Comparison of ENCODE assay signal across 1 cellular context in genomic region chr10:84098667-84099066, GRCh38.
A peak's percentile ranks its signal among the peaks of the same experiment; 100 is the strongest.
TF ChIP-seq lines count a peak whose summit lies in the region.

No MANE protein-coding gene starts in this region.

TF ChIP-seq in K562, 482 proteins besides CTCF, POLR2A, EP300 and RAD21:
- TF ChIP-seq CEBPB (tag; IDR thresholded peaks at IDR 0.05) (peak; percentile 65), PBX2 (CRISPR knock-in tag; IDR thresholded peaks at IDR 0.05; ENCODE audit: low read depth) (no peak), PBX2 (tag; conservative IDR thresholded peaks at IDR 0.05; ENCODE audit: low read depth) (peak; percentile 83), ZNF395 (CRISPR knock-in tag; IDR thresholded peaks at IDR 0.05) (no peak), ZC3H11A (IDR thresholded peaks at IDR 0.05; ENCODE audit: low read depth, low read length) (no peak), NCOR1 (IDR thresholded peaks at IDR 0.05) (peak; percentile 27; the same call in 1 of the 2 replicates), NR2C2 (CRISPR knock-in tag; IDR thresholded peaks at IDR 0.05) (no peak), NR2C2 (tag; IDR thresholded peaks at IDR 0.05) (no peak), ATF6 (CRISPR knock-in tag; IDR thresholded peaks at IDR 0.05) (no peak), KAT7 (CRISPR knock-in tag; IDR thresholded peaks at IDR 0.05; ENCODE audit: borderline replicate concordance) (no peak), TFAM (CRISPR knock-in tag; conservative IDR thresholded peaks at IDR 0.05) (no peak), CEBPG (CRISPR knock-in tag; IDR thresholded peaks at IDR 0.05) (no peak), CEBPG (tag; conservative IDR thresholded peaks at IDR 0.05 in 1 of 2, IDR thresholded peaks at IDR 0.05 in 1 of 2) (peak in 1 of 2 experiments; percentile 29; a peak in 1 of 4 replicates), TOE1 (IDR thresholded peaks at IDR 0.05; ENCODE audit: borderline replicate concordance) (no peak), TOE1 (CRISPR knock-in tag; IDR thresholded peaks at IDR 0.05; ENCODE audit: borderline replicate concordance, low read depth) (no peak), STAG1 (CRISPR knock-in tag; IDR thresholded peaks at IDR 0.05; ENCODE audit: borderline replicate concordance) (no peak), ZZZ3 (IDR thresholded peaks at IDR 0.05) (no peak), CHD4 (IDR thresholded peaks at IDR 0.05; ENCODE audit: insufficient read depth, insufficient replicate concordance, low read depth, low read length, poor library complexity, severe bottlenecking) (no peak), BCOR (IDR thresholded peaks at IDR 0.05) (no peak), PKNOX1 (IDR thresholded peaks at IDR 0.05) (peak; percentile 21; the same call in 1 of the 2 replicates), SNIP1 (IDR thresholded peaks at IDR 0.05; ENCODE audit: low read depth) (no peak), MAX (CRISPR knock-in tag; IDR thresholded peaks at IDR 0.05) (no peak), ZNF583 (CRISPR knock-in tag; IDR thresholded peaks at IDR 0.05) (no peak), MEIS2 (IDR thresholded peaks at IDR 0.05; ENCODE audit: partially characterized antibody) (peak; percentile 80), TCF7L2 (IDR thresholded peaks at IDR 0.05; ENCODE audit: low read depth, low read length) (no peak), ZNF449 (CRISPR knock-in tag; IDR thresholded peaks at IDR 0.05) (no peak), ZNF318 (IDR thresholded peaks at IDR 0.05; ENCODE audit: borderline replicate concordance in 1 of 2, low read depth in 1 of 2) (no peak), ZNF431 (CRISPR knock-in tag; IDR thresholded peaks at IDR 0.05) (no peak), ZNF766 (CRISPR knock-in tag; conservative IDR thresholded peaks at IDR 0.05) (0 out of 2 replicates have a peak, but pooled peaks have one; percentile 47), TCF3 (CRISPR knock-in tag; IDR thresholded peaks at IDR 0.05) (peak; percentile 21; the same call in 1 of the 2 replicates), CBFA2T3 (IDR thresholded peaks at IDR 0.05) (peak; percentile 22; the same call in 1 of the 2 replicates), ZNF253 (CRISPR knock-in tag; conservative IDR thresholded peaks at IDR 0.05) (no peak), SIN3B (IDR thresholded peaks at IDR 0.05; ENCODE audit: low read depth) (no peak), KDM4B (IDR thresholded peaks at IDR 0.05; ENCODE audit: borderline replicate concordance in 2 of 2, low read depth in 1 of 2) (no peak), KAT2B (IDR thresholded peaks at IDR 0.05; ENCODE audit: low read depth, low read length) (no peak), MEF2A (IDR thresholded peaks at IDR 0.05; ENCODE audit: control insufficient read depth, low read depth, low read length) (no peak), CAMTA2 (CRISPR knock-in tag; conservative IDR thresholded peaks at IDR 0.05) (no peak), ZNF280B (CRISPR knock-in tag; IDR thresholded peaks at IDR 0.05) (no peak), PCBP1 (IDR thresholded peaks at IDR 0.05; ENCODE audit: low read depth, low read length, poor library complexity, severe bottlenecking) (no peak), SRF (CRISPR knock-in tag; IDR thresholded peaks at IDR 0.05) (no peak), ZNF639 (CRISPR knock-in tag; conservative IDR thresholded peaks at IDR 0.05 in 1 of 2, IDR thresholded peaks at IDR 0.05 in 1 of 2) (no peak), TAF7 (tag; IDR thresholded peaks at IDR 0.05) (no peak), TEAD1 (CRISPR knock-in tag; IDR thresholded peaks at IDR 0.05) (peak in 1 of 2 experiments; percentile 77; a peak in 2 of 4 replicates), NFIC (IDR thresholded peaks at IDR 0.05) (no peak), ZNF146 (CRISPR knock-in tag; IDR thresholded peaks at IDR 0.05; ENCODE audit: unreplicated experiment) (no peak), MECOM (CRISPR knock-in tag; IDR thresholded peaks at IDR 0.05) (peak; percentile 19; the same call in 1 of the 2 replicates), ZNF316 (IDR thresholded peaks at IDR 0.05) (no peak), ZEB2 (IDR thresholded peaks at IDR 0.05) (no peak)
